ENCODE assay signal across 1 cellular context in the genomic region with DNA sequence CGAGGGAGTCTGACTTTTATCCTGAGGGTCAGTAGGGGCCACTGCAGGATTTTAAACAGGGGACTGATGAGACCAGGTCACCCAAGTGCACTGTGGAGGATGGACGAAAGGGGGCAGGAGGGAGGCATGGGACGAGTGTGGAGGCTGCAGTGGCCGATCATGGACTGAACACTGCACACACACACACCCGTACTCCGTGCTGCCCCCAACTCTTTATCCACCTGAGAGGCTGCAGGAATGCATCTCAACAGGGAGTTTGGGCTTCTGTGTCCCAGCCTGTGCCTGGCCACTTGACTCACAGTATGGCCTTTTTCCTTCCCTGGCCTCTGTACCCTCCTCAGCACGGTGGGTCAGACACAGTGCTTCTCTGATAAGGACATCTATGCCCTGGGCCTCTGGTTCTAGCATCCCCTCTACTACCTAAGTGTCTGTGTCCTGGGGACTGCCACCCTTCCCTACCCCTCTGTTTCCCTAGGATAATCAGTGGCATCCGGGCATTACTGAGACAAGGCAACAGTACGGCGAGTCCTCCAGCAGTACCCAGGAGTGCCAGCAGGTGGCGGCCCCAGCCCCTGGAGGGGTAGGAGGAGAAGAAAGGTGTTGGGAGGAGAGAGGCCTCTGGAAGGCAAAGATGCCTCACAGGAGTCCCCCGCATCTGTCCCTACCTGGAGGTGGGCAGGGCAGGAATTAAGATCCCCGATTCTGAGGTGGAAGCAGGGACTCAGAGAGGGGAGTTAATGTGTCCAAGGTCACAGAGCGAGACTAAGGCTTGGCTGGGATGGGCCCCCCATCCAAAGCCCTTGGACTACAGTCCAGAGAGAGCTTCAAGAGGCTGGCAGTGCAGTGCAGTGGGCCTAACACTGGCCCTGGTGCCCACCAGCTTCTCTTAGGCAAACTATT.
TF ChIP-seq lines count a peak whose summit lies in the region.

No MANE protein-coding gene starts in this region.

TF ChIP-seq in K562, 482 proteins besides CTCF, POLR2A, EP300 and RAD21 (continued from another document and continues in another):
- TF ChIP-seq, protein P1, sequence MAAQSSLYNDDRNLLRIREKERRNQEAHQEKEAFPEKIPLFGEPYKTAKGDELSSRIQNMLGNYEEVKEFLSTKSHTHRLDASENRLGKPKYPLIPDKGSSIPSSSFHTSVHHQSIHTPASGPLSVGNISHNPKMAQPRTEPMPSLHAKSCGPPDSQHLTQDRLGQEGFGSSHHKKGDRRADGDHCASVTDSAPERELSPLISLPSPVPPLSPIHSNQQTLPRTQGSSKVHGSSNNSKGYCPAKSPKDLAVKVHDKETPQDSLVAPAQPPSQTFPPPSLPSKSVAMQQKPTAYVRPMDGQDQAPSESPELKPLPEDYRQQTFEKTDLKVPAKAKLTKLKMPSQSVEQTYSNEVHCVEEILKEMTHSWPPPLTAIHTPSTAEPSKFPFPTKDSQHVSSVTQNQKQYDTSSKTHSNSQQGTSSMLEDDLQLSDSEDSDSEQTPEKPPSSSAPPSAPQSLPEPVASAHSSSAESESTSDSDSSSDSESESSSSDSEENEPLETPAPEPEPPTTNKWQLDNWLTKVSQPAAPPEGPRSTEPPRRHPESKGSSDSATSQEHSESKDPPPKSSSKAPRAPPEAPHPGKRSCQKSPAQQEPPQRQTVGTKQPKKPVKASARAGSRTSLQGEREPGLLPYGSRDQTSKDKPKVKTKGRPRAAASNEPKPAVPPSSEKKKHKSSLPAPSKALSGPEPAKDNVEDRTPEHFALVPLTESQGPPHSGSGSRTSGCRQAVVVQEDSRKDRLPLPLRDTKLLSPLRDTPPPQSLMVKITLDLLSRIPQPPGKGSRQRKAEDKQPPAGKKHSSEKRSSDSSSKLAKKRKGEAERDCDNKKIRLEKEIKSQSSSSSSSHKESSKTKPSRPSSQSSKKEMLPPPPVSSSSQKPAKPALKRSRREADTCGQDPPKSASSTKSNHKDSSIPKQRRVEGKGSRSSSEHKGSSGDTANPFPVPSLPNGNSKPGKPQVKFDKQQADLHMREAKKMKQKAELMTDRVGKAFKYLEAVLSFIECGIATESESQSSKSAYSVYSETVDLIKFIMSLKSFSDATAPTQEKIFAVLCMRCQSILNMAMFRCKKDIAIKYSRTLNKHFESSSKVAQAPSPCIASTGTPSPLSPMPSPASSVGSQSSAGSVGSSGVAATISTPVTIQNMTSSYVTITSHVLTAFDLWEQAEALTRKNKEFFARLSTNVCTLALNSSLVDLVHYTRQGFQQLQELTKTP (IDR thresholded peaks at IDR 0.05; ENCODE audit: low read depth in 1 of 2, partially characterized antibody in 2 of 2), result no peak
- no peak for TF ChIP-seq TAF15 (IDR thresholded peaks at IDR 0.05; ENCODE audit: low read depth, low read length)
- TF ChIP-seq RBM14 (IDR thresholded peaks at IDR 0.05; ENCODE audit: borderline replicate concordance, insufficient read depth, low read depth, low read length), result no peak
- TF ChIP-seq RUNX1 (IDR thresholded peaks at IDR 0.05; ENCODE audit: low read depth), result no peak
- TF ChIP-seq MCM2 (IDR thresholded peaks at IDR 0.05; ENCODE audit: low read depth), result no peak
- no peak for TF ChIP-seq NCOA6 (IDR thresholded peaks at IDR 0.05)
- no peak for TF ChIP-seq ZNF174 (CRISPR knock-in tag; IDR thresholded peaks at IDR 0.05)
- TF ChIP-seq, protein P2, sequence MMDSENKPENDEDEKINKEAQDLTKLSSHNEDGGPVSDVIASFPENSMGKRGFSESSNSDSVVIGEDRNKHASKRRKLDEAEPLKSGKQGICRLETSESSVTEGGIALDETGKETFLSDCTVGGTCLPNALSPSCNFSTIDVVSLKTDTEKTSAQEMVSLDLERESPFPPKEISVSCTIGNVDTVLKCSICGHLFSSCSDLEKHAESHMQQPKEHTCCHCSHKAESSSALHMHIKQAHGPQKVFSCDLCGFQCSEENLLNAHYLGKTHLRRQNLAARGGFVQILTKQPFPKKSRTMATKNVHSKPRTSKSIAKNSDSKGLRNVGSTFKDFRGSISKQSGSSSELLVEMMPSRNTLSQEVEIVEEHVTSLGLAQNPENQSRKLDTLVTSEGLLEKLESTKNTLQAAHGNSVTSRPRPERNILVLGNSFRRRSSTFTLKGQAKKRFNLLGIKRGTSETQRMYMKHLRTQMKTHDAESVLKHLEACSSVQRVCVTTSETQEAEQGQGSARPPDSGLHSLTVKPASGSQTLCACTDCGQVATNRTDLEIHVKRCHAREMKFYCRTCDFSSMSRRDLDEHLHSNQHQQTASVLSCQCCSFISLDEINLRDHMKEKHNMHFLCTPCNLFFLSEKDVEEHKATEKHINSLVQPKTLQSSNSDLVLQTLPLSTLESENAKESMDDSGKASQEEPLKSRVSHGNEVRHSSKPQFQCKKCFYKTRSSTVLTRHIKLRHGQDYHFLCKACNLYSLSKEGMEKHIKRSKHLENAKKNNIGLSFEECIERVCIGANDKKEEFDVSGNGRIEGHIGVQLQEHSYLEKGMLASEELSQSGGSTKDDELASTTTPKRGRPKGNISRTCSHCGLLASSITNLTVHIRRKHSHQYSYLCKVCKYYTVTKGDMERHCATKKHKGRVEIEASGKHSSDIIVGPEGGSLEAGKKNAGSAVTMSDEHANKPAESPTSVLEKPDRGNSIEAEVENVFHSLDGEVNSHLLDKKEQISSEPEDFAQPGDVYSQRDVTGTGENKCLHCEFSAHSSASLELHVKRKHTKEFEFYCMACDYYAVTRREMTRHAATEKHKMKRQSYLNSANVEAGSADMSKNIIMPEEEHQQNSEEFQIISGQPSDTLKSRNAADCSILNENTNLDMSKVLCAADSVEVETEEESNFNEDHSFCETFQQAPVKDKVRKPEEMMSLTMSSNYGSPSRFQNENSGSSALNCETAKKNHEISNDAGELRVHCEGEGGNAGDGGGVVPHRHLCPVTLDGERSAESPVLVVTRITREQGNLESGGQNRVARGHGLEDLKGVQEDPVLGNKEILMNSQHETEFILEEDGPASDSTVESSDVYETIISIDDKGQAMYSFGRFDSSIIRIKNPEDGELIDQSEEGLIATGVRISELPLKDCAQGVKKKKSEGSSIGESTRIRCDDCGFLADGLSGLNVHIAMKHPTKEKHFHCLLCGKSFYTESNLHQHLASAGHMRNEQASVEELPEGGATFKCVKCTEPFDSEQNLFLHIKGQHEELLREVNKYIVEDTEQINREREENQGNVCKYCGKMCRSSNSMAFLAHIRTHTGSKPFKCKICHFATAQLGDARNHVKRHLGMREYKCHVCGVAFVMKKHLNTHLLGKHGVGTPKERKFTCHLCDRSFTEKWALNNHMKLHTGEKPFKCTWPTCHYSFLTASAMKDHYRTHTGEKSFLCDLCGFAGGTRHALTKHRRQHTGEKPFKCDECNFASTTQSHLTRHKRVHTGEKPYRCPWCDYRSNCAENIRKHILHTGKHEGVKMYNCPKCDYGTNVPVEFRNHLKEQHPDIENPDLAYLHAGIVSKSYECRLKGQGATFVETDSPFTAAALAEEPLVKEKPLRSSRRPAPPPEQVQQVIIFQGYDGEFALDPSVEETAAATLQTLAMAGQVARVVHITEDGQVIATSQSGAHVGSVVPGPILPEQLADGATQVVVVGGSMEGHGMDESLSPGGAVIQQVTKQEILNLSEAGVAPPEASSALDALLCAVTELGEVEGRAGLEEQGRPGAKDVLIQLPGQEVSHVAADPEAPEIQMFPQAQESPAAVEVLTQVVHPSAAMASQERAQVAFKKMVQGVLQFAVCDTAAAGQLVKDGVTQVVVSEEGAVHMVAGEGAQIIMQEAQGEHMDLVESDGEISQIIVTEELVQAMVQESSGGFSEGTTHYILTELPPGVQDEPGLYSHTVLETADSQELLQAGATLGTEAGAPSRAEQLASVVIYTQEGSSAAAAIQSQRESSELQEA (IDR thresholded peaks at IDR 0.05; ENCODE audit: low read depth), result no peak
- TF ChIP-seq, protein P3, sequence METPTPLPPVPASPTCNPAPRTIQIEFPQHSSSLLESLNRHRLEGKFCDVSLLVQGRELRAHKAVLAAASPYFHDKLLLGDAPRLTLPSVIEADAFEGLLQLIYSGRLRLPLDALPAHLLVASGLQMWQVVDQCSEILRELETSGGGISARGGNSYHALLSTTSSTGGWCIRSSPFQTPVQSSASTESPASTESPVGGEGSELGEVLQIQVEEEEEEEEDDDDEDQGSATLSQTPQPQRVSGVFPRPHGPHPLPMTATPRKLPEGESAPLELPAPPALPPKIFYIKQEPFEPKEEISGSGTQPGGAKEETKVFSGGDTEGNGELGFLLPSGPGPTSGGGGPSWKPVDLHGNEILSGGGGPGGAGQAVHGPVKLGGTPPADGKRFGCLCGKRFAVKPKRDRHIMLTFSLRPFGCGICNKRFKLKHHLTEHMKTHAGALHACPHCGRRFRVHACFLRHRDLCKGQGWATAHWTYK (CRISPR knock-in tag; IDR thresholded peaks at IDR 0.05), result no peak
- TF ChIP-seq, protein P4, sequence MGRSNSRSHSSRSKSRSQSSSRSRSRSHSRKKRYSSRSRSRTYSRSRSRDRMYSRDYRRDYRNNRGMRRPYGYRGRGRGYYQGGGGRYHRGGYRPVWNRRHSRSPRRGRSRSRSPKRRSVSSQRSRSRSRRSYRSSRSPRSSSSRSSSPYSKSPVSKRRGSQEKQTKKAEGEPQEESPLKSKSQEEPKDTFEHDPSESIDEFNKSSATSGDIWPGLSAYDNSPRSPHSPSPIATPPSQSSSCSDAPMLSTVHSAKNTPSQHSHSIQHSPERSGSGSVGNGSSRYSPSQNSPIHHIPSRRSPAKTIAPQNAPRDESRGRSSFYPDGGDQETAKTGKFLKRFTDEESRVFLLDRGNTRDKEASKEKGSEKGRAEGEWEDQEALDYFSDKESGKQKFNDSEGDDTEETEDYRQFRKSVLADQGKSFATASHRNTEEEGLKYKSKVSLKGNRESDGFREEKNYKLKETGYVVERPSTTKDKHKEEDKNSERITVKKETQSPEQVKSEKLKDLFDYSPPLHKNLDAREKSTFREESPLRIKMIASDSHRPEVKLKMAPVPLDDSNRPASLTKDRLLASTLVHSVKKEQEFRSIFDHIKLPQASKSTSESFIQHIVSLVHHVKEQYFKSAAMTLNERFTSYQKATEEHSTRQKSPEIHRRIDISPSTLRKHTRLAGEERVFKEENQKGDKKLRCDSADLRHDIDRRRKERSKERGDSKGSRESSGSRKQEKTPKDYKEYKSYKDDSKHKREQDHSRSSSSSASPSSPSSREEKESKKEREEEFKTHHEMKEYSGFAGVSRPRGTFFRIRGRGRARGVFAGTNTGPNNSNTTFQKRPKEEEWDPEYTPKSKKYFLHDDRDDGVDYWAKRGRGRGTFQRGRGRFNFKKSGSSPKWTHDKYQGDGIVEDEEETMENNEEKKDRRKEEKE (IDR thresholded peaks at IDR 0.05; ENCODE audit: borderline replicate concordance in 1 of 2, control insufficient read depth in 1 of 2, low read depth in 2 of 2, low read length in 1 of 2), result no peak
- TF ChIP-seq CEBPB (tag; IDR thresholded peaks at IDR 0.05), result no peak
- TF ChIP-seq, protein P5, sequence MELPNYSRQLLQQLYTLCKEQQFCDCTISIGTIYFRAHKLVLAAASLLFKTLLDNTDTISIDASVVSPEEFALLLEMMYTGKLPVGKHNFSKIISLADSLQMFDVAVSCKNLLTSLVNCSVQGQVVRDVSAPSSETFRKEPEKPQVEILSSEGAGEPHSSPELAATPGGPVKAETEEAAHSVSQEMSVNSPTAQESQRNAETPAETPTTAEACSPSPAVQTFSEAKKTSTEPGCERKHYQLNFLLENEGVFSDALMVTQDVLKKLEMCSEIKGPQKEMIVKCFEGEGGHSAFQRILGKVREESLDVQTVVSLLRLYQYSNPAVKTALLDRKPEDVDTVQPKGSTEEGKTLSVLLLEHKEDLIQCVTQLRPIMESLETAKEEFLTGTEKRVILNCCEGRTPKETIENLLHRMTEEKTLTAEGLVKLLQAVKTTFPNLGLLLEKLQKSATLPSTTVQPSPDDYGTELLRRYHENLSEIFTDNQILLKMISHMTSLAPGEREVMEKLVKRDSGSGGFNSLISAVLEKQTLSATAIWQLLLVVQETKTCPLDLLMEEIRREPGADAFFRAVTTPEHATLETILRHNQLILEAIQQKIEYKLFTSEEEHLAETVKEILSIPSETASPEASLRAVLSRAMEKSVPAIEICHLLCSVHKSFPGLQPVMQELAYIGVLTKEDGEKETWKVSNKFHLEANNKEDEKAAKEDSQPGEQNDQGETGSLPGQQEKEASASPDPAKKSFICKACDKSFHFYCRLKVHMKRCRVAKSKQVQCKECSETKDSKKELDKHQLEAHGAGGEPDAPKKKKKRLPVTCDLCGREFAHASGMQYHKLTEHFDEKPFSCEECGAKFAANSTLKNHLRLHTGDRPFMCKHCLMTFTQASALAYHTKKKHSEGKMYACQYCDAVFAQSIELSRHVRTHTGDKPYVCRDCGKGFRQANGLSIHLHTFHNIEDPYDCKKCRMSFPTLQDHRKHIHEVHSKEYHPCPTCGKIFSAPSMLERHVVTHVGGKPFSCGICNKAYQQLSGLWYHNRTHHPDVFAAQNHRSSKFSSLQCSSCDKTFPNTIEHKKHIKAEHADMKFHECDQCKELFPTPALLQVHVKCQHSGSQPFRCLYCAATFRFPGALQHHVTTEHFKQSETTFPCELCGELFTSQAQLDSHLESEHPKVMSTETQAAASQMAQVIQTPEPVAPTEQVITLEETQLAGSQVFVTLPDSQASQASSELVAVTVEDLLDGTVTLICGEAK (IDR thresholded peaks at IDR 0.05), result 0 out of 2 replicates have a peak, but pooled peaks have one; percentile 15
- TF ChIP-seq, protein P5 (CRISPR knock-in tag; IDR thresholded peaks at IDR 0.05), result no peak
- no peak for TF ChIP-seq HDAC8 (tag; IDR thresholded peaks at IDR 0.05)
- TF ChIP-seq ZNF274 (IDR thresholded peaks at IDR 0.05; ENCODE audit: borderline replicate concordance, low read depth, low read length), result no peak
- TF ChIP-seq ZNF644 (tag; IDR thresholded peaks at IDR 0.05; ENCODE audit: low read depth), result no peak
- no peak for TF ChIP-seq MEIS2 (IDR thresholded peaks at IDR 0.05; ENCODE audit: partially characterized antibody)
- no peak for TF ChIP-seq LCOR (CRISPR knock-in tag; IDR thresholded peaks at IDR 0.05)
- TF ChIP-seq CREM (IDR thresholded peaks at IDR 0.05; ENCODE audit: low read depth), result peak; percentile 60; the same call in 1 of the 2 replicates
- no peak for TF ChIP-seq MTF1 (CRISPR knock-in tag; IDR thresholded peaks at IDR 0.05; ENCODE audit: borderline replicate concordance)
- TF ChIP-seq HDAC1 (IDR thresholded peaks at IDR 0.05), result no peak
- no peak for TF ChIP-seq ZNF583 (CRISPR knock-in tag; IDR thresholded peaks at IDR 0.05)
- no peak; the same call in 1 of the 2 replicates for TF ChIP-seq PHF8 (IDR thresholded peaks at IDR 0.05; ENCODE audit: borderline replicate concordance, low read length)
